13 cellular contexts compared by ENCODE assay signal in the genomic region with DNA sequence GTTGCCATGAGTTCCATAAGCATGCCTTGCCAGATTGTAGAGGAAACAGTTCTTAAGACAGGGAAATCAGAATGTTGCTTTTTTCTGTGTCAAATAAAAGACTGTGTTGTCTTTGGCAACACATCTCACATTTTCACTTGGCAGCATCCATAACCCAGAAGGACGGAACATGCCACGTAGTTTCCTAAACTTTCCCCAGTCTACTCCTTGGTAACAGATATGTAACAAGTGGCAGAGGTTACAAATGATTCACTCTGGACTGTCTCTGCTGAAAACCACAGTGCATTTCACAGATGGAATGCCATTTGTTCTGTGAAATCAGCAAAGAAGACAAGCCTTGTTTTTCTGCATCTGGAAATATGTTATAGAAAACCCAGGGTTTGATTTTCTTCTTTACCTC.
DNase-seq lines count a peak whose midpoint lies in the region; ATAC-seq and TF ChIP-seq lines count a peak whose summit lies in the region.
"Had no signal": no experiment of that assay in that cellular context is flagged by ENCODE, and none has a peak within 500 bp of the region (broad histone marks: within the 10 kb centered on the region; RNA-seq: fewer than 3 reads in every experiment).

No MANE protein-coding gene starts in this region.

- CTCF ChIA-PET in CD4-positive, alpha-beta memory T cell (lab: Charles Lee; ENCODE audit: partially characterized antibody): no interaction called here

- no peak overlapping the region for H3K27ac ChIP-seq in left lung
- H3K27ac ChIP-seq in CD4-positive, alpha-beta memory T cell (ENCODE audit: low read depth, low read length): no peak overlapping the region
- H3K27ac ChIP-seq: BLaER1 treated with 17β-estradiol and CSF1 and Interleukin-3, amounts not matched to agents 10 nM and 100 nM had no signal

- H3K27me3 ChIP-seq in left lung: peaks cover 0 to 30% of the 10 kb centered on the region in 2 donors
- no peaks in the 10 kb centered on the region for H3K27me3 ChIP-seq in CD4-positive, alpha-beta memory T cell (ENCODE audit: insufficient read depth, low read length)
- H3K27me3 ChIP-seq: BLaER1 treated with 17β-estradiol and CSF1 and Interleukin-3, amounts not matched to agents 10 nM and 100 nM had no signal

- TF ChIP-seq CTCF in AG10803 (conservative IDR thresholded peaks at IDR 0.05; ENCODE audit: low read length) (no peak), left lung (IDR thresholded peaks at IDR 0.05) (no peak)

- H3K4me3 ChIP-seq in AG10803 (ENCODE audit: low read length) (no peak overlapping the region), left lung (no peak overlapping the region)
- H3K4me3 ChIP-seq in CD4-positive, alpha-beta memory T cell (ENCODE audit: low read length in 2 of 2): no peak overlapping the region
- H3K4me3 ChIP-seq: BLaER1 treated with 17β-estradiol and CSF1 and Interleukin-3, amounts not matched to agents 10 nM and 100 nM had no signal

- no peaks in the 10 kb centered on the region for H3K36me3 Mint-ChIP-seq in CD4-positive, alpha-beta memory T cell
- H3K36me3 Mint-ChIP-seq: type B pancreatic cell had no signal

- peaks cover 0 to 1% (median 0%) of the 10 kb centered on the region in 4 donors for H3K4me1 Mint-ChIP-seq in CD4-positive, alpha-beta memory T cell

- no peaks in the 10 kb centered on the region for H3K36me3 ChIP-seq in left lung
- no peaks in the 10 kb centered on the region for H3K36me3 ChIP-seq in CD4-positive, alpha-beta memory T cell (ENCODE audit: insufficient read depth, low read length)
- H3K36me3 ChIP-seq: BLaER1 treated with 17β-estradiol and CSF1 and Interleukin-3, amounts not matched to agents 10 nM and 100 nM had no signal

- no peak overlapping the region for H3K4me3 Mint-ChIP-seq in CD4-positive, alpha-beta memory T cell
- H3K4me3 Mint-ChIP-seq: activated CD8-positive, alpha-beta T cell treated with anti-CD3 and anti-CD28 coated beads, Interleukin-2, amount 10 ng/mL, durations not matched to agents 7 days and 5 days; type B pancreatic cell had no signal

- peak; percentile 47 for ATAC-seq in left lung
- ATAC-seq in HG03442 (IDR thresholded peaks at IDR 0.05; ENCODE audit: unreplicated experiment): no peak
- ATAC-seq in GM18520 (IDR thresholded peaks at IDR 0.05; ENCODE audit: unreplicated experiment): no peak
- ATAC-seq in GM19395 (IDR thresholded peaks at IDR 0.05; ENCODE audit: unreplicated experiment): no peak
- ATAC-seq: activated CD8-positive, alpha-beta T cell treated with anti-CD3 and anti-CD28 coated beads, Interleukin-2, amount 10 ng/mL, durations not matched to agents 7 days and 5 days had no signal

- H3K9me3 ChIP-seq in left lung: no peaks in the 10 kb centered on the region
- no peaks in the 10 kb centered on the region for H3K9me3 ChIP-seq in CD4-positive, alpha-beta memory T cell (ENCODE audit: control insufficient read depth in 1 of 2, low read length in 2 of 2)
- H3K9me3 ChIP-seq: BLaER1 treated with 17β-estradiol and CSF1 and Interleukin-3, amounts not matched to agents 10 nM and 100 nM had no signal

- DNase-seq in AG10803 (ENCODE audit: low read depth) (peak; percentile 76), LHCN-M2 (ENCODE audit: low read depth) (peak; percentile 85), dermis microvascular lymphatic vessel endothelial cell (ENCODE audit: low read depth in 2 of 2) (peak; percentile 45 to 79), left lung (no peak)
- no peak for DNase-seq in CD4-positive, alpha-beta memory T cell
- DNase-seq: activated CD8-positive, alpha-beta T cell treated with anti-CD3 and anti-CD28 coated beads, Interleukin-2, amount 10 ng/mL, durations not matched to agents 7 days and 5 days; activated gamma-delta T cell; DMS79 had no signal

- POLR2A ChIA-PET in CD4-positive, alpha-beta memory T cell (lab: Charles Lee; ENCODE audit: partially characterized antibody): no interaction called here

- H3K27ac Mint-ChIP-seq in CD4-positive, alpha-beta memory T cell: no peak overlapping the region
- H3K27ac Mint-ChIP-seq: activated CD8-positive, alpha-beta T cell treated with anti-CD3 and anti-CD28 coated beads, Interleukin-2, amount 10 ng/mL, durations not matched to agents 7 days and 5 days; type B pancreatic cell had no signal

- no peaks in the 10 kb centered on the region for H3K9me3 Mint-ChIP-seq in CD4-positive, alpha-beta memory T cell
- H3K9me3 Mint-ChIP-seq: type B pancreatic cell had no signal

- intact Hi-C loops in left lung (cut with DNase I): no loop called here
- intact Hi-C loops in CD4-positive, alpha-beta memory T cell (cut with micrococcal nuclease): no loop called here

- no peaks in the 10 kb centered on the region for H3K4me1 ChIP-seq in left lung
- H3K4me1 ChIP-seq in CD4-positive, alpha-beta memory T cell (ENCODE audit: insufficient read depth, low read length): no peaks in the 10 kb centered on the region
- H3K4me1 ChIP-seq: BLaER1 treated with 17β-estradiol and CSF1 and Interleukin-3, amounts not matched to agents 10 nM and 100 nM had no signal

- peaks cover 0 to 18% of the 10 kb centered on the region in 2 donors for H3K27me3 Mint-ChIP-seq in CD4-positive, alpha-beta memory T cell

Comparison
In these comparisons a context has a peak if more than half of its experiments do, and no peak if none do; other contexts are left out.
1. DNase-seq: peak in AG10803 (single experiment), LHCN-M2 (single experiment) and dermis microvascular lymphatic vessel endothelial cell (2 of 2); none in left lung (0 of 2) and CD4-positive, alpha-beta memory T cell (0 of 5).